In the genomic region with DNA sequence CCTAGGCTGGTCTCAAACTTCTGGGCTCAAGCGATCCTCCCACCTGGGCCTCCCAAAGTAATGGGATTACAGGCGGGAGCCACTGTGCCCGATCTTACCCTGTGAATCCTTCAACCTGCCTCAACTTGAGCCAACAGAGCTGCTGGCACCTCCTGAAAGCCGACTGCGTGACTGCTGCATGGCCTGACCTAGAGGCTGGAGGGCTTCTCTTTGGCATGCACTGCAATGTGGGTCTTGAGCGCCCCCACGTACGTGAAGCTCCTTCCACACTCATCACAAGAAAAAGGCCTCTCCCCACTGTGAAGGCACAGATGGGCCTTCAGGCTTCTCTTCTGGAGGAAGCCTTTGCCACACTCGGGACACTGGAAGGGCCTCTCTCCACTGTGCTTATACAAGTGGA, we compare ENCODE assay signal across 2 cellular contexts.
TF ChIP-seq lines count a peak whose summit lies in the region.

No MANE protein-coding gene starts in this region.

TF ChIP-seq in H1, 55 proteins besides CTCF, POLR2A, EP300 and RAD21:
- TF ChIP-seq ASH2L (IDR thresholded peaks at IDR 0.05; ENCODE audit: low read length) = no peak
- TF ChIP-seq POU5F1 (IDR thresholded peaks at IDR 0.05; ENCODE audit: low read depth, low read length) = no peak
- no peak for TF ChIP-seq TAF1 (IDR thresholded peaks at IDR 0.05; ENCODE audit: low read depth, low read length)
- TF ChIP-seq TAF7 (optimal IDR thresholded peaks at IDR 0.05; ENCODE audit: borderline replicate concordance, low read depth, low read length) = no peak
- TF ChIP-seq, protein P1, sequence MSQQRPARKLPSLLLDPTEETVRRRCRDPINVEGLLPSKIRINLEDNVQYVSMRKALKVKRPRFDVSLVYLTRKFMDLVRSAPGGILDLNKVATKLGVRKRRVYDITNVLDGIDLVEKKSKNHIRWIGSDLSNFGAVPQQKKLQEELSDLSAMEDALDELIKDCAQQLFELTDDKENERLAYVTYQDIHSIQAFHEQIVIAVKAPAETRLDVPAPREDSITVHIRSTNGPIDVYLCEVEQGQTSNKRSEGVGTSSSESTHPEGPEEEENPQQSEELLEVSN (IDR thresholded peaks at IDR 0.05) = no peak
- no peak for TF ChIP-seq JUND (IDR thresholded peaks at IDR 0.05; ENCODE audit: low read length)
- TF ChIP-seq, protein P2, sequence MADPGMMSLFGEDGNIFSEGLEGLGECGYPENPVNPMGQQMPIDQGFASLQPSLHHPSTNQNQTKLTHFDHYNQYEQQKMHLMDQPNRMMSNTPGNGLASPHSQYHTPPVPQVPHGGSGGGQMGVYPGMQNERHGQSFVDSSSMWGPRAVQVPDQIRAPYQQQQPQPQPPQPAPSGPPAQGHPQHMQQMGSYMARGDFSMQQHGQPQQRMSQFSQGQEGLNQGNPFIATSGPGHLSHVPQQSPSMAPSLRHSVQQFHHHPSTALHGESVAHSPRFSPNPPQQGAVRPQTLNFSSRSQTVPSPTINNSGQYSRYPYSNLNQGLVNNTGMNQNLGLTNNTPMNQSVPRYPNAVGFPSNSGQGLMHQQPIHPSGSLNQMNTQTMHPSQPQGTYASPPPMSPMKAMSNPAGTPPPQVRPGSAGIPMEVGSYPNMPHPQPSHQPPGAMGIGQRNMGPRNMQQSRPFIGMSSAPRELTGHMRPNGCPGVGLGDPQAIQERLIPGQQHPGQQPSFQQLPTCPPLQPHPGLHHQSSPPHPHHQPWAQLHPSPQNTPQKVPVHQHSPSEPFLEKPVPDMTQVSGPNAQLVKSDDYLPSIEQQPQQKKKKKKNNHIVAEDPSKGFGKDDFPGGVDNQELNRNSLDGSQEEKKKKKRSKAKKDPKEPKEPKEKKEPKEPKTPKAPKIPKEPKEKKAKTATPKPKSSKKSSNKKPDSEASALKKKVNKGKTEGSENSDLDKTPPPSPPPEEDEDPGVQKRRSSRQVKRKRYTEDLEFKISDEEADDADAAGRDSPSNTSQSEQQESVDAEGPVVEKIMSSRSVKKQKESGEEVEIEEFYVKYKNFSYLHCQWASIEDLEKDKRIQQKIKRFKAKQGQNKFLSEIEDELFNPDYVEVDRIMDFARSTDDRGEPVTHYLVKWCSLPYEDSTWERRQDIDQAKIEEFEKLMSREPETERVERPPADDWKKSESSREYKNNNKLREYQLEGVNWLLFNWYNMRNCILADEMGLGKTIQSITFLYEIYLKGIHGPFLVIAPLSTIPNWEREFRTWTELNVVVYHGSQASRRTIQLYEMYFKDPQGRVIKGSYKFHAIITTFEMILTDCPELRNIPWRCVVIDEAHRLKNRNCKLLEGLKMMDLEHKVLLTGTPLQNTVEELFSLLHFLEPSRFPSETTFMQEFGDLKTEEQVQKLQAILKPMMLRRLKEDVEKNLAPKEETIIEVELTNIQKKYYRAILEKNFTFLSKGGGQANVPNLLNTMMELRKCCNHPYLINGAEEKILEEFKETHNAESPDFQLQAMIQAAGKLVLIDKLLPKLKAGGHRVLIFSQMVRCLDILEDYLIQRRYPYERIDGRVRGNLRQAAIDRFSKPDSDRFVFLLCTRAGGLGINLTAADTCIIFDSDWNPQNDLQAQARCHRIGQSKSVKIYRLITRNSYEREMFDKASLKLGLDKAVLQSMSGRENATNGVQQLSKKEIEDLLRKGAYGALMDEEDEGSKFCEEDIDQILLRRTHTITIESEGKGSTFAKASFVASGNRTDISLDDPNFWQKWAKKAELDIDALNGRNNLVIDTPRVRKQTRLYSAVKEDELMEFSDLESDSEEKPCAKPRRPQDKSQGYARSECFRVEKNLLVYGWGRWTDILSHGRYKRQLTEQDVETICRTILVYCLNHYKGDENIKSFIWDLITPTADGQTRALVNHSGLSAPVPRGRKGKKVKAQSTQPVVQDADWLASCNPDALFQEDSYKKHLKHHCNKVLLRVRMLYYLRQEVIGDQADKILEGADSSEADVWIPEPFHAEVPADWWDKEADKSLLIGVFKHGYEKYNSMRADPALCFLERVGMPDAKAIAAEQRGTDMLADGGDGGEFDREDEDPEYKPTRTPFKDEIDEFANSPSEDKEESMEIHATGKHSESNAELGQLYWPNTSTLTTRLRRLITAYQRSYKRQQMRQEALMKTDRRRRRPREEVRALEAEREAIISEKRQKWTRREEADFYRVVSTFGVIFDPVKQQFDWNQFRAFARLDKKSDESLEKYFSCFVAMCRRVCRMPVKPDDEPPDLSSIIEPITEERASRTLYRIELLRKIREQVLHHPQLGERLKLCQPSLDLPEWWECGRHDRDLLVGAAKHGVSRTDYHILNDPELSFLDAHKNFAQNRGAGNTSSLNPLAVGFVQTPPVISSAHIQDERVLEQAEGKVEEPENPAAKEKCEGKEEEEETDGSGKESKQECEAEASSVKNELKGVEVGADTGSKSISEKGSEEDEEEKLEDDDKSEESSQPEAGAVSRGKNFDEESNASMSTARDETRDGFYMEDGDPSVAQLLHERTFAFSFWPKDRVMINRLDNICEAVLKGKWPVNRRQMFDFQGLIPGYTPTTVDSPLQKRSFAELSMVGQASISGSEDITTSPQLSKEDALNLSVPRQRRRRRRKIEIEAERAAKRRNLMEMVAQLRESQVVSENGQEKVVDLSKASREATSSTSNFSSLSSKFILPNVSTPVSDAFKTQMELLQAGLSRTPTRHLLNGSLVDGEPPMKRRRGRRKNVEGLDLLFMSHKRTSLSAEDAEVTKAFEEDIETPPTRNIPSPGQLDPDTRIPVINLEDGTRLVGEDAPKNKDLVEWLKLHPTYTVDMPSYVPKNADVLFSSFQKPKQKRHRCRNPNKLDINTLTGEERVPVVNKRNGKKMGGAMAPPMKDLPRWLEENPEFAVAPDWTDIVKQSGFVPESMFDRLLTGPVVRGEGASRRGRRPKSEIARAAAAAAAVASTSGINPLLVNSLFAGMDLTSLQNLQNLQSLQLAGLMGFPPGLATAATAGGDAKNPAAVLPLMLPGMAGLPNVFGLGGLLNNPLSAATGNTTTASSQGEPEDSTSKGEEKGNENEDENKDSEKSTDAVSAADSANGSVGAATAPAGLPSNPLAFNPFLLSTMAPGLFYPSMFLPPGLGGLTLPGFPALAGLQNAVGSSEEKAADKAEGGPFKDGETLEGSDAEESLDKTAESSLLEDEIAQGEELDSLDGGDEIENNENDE (IDR thresholded peaks at IDR 0.05; ENCODE audit: insufficient replicate concordance, low read length) = no peak
- no peak for TF ChIP-seq NRF1 (IDR thresholded peaks at IDR 0.05; ENCODE audit: low read depth, low read length)

TF ChIP-seq in SK-N-SH, 30 proteins besides CTCF, POLR2A, EP300 and RAD21:
- no peak for TF ChIP-seq FOXJ3 (CRISPR knock-in tag; IDR thresholded peaks at IDR 0.05)
- TF ChIP-seq, protein P3, sequence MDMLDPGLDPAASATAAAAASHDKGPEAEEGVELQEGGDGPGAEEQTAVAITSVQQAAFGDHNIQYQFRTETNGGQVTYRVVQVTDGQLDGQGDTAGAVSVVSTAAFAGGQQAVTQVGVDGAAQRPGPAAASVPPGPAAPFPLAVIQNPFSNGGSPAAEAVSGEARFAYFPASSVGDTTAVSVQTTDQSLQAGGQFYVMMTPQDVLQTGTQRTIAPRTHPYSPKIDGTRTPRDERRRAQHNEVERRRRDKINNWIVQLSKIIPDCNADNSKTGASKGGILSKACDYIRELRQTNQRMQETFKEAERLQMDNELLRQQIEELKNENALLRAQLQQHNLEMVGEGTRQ (IDR thresholded peaks at IDR 0.05; ENCODE audit: borderline replicate concordance, low read depth, low read length) = no peak
- no peak for TF ChIP-seq TAF1 (IDR thresholded peaks at IDR 0.05; ENCODE audit: borderline replicate concordance, low read depth, low read length)
- TF ChIP-seq, protein P4, sequence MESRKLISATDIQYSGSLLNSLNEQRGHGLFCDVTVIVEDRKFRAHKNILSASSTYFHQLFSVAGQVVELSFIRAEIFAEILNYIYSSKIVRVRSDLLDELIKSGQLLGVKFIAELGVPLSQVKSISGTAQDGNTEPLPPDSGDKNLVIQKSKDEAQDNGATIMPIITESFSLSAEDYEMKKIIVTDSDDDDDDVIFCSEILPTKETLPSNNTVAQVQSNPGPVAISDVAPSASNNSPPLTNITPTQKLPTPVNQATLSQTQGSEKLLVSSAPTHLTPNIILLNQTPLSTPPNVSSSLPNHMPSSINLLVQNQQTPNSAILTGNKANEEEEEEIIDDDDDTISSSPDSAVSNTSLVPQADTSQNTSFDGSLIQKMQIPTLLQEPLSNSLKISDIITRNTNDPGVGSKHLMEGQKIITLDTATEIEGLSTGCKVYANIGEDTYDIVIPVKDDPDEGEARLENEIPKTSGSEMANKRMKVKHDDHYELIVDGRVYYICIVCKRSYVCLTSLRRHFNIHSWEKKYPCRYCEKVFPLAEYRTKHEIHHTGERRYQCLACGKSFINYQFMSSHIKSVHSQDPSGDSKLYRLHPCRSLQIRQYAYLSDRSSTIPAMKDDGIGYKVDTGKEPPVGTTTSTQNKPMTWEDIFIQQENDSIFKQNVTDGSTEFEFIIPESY (IDR thresholded peaks at IDR 0.05; ENCODE audit: borderline replicate concordance, low read depth) = no peak
- TF ChIP-seq, protein P5, sequence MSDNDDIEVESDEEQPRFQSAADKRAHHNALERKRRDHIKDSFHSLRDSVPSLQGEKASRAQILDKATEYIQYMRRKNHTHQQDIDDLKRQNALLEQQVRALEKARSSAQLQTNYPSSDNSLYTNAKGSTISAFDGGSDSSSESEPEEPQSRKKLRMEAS (IDR thresholded peaks at IDR 0.05; ENCODE audit: low read depth) = no peak
- TF ChIP-seq POLR2AphosphoS5 (IDR thresholded peaks at IDR 0.05; ENCODE audit: low read depth, low read length) = no peak
- no peak for TF ChIP-seq FOXM1 (IDR thresholded peaks at IDR 0.05; ENCODE audit: low read depth)
- TF ChIP-seq MEF2A (IDR thresholded peaks at IDR 0.05; ENCODE audit: borderline replicate concordance, low read depth) = no peak
- no peak for TF ChIP-seq TCF12 (IDR thresholded peaks at IDR 0.05)
- TF ChIP-seq, protein P6, sequence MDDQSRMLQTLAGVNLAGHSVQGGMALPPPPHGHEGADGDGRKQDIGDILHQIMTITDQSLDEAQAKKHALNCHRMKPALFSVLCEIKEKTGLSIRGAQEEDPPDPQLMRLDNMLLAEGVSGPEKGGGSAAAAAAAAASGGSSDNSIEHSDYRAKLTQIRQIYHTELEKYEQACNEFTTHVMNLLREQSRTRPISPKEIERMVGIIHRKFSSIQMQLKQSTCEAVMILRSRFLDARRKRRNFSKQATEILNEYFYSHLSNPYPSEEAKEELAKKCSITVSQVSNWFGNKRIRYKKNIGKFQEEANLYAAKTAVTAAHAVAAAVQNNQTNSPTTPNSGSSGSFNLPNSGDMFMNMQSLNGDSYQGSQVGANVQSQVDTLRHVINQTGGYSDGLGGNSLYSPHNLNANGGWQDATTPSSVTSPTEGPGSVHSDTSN (IDR thresholded peaks at IDR 0.05) = no peak
- no peak for TF ChIP-seq RCOR1 (IDR thresholded peaks at IDR 0.05; ENCODE audit: low read length)
- TF ChIP-seq EZH2phosphoT487 (IDR thresholded peaks at IDR 0.05; ENCODE audit: borderline replicate concordance, low read depth) = no peak
- no peak for TF ChIP-seq RFX5 (IDR thresholded peaks at IDR 0.05; ENCODE audit: low read length)
- TF ChIP-seq, protein P7, sequence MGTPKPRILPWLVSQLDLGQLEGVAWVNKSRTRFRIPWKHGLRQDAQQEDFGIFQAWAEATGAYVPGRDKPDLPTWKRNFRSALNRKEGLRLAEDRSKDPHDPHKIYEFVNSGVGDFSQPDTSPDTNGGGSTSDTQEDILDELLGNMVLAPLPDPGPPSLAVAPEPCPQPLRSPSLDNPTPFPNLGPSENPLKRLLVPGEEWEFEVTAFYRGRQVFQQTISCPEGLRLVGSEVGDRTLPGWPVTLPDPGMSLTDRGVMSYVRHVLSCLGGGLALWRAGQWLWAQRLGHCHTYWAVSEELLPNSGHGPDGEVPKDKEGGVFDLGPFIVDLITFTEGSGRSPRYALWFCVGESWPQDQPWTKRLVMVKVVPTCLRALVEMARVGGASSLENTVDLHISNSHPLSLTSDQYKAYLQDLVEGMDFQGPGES (IDR thresholded peaks at IDR 0.05; ENCODE audit: low read depth, low read length) = no peak
- TF ChIP-seq GABPA (IDR thresholded peaks at IDR 0.05; ENCODE audit: low read depth) = no peak
- no peak for TF ChIP-seq CHD2 (IDR thresholded peaks at IDR 0.05; ENCODE audit: low read length, partially characterized antibody)
